In genomic region chr1:1899266-1899966, GRCh38 we compare ENCODE assay signal across 1 cellular context.
TF ChIP-seq lines count a peak whose summit lies in the region.

No MANE protein-coding gene starts in this region.

TF ChIP-seq in HepG2, 621 proteins besides CTCF, POLR2A, EP300 and RAD21 (continued from another document and continues in another):
- no peak for TF ChIP-seq ZNF280D (CRISPR knock-in tag; IDR thresholded peaks at IDR 0.05)
- TF ChIP-seq PBX2 (CRISPR knock-in tag; IDR thresholded peaks at IDR 0.05): no peak
- TF ChIP-seq JUN (CRISPR knock-in tag; IDR thresholded peaks at IDR 0.05): no peak
- TF ChIP-seq ZNF101 (CRISPR knock-in tag; IDR thresholded peaks at IDR 0.05; ENCODE audit: borderline replicate concordance, low read depth): no peak
- TF ChIP-seq HDAC2 (CRISPR knock-in tag; IDR thresholded peaks at IDR 0.05): peak; percentile 10; the same call in 1 of the 2 replicates
- 0 out of 2 replicates have a peak, but pooled peaks have one; percentile 38 for TF ChIP-seq TFE3 (CRISPR knock-in tag; IDR thresholded peaks at IDR 0.05)
- no peak for TF ChIP-seq ZNF740 (CRISPR knock-in tag; IDR thresholded peaks at IDR 0.05)
- no peak for TF ChIP-seq TP53 (CRISPR knock-in tag; conservative IDR thresholded peaks at IDR 0.05)
- no peak for TF ChIP-seq ZFYVE20 (CRISPR knock-in tag; IDR thresholded peaks at IDR 0.05; ENCODE audit: borderline replicate concordance, low read depth)
- TF ChIP-seq CREM (IDR thresholded peaks at IDR 0.05): no peak
- TF ChIP-seq CREM (CRISPR knock-in tag; IDR thresholded peaks at IDR 0.05): no peak
- no peak for TF ChIP-seq NCOR1 (IDR thresholded peaks at IDR 0.05; ENCODE audit: borderline replicate concordance, low read length)
- TF ChIP-seq ZNF790 (CRISPR knock-in tag; IDR thresholded peaks at IDR 0.05; ENCODE audit: borderline replicate concordance): no peak
- no peak for TF ChIP-seq ZNF775 (CRISPR knock-in tag; IDR thresholded peaks at IDR 0.05; ENCODE audit: borderline replicate concordance)
- TF ChIP-seq SCMH1 (CRISPR knock-in tag; IDR thresholded peaks at IDR 0.05; ENCODE audit: borderline replicate concordance): no peak
- TF ChIP-seq ZNF234 (CRISPR knock-in tag; conservative IDR thresholded peaks at IDR 0.05): no peak
- no peak for TF ChIP-seq POLR2AphosphoS2 (IDR thresholded peaks at IDR 0.05; ENCODE audit: low read depth, low read length)
- no peak for TF ChIP-seq ZSCAN31 (CRISPR knock-in tag; IDR thresholded peaks at IDR 0.05; ENCODE audit: low read depth)
- no peak for TF ChIP-seq ZNF772 (CRISPR knock-in tag; IDR thresholded peaks at IDR 0.05)
- no peak for TF ChIP-seq KDM3A (CRISPR knock-in tag; IDR thresholded peaks at IDR 0.05; ENCODE audit: low read depth)
- TF ChIP-seq HOXA9 (CRISPR knock-in tag; IDR thresholded peaks at IDR 0.05; ENCODE audit: borderline replicate concordance): no peak
- TF ChIP-seq SAFB2 (CRISPR knock-in tag; IDR thresholded peaks at IDR 0.05; ENCODE audit: borderline replicate concordance, low read depth): no peak
- TF ChIP-seq SAP130 (CRISPR knock-in tag; IDR thresholded peaks at IDR 0.05; ENCODE audit: low read depth): peak; percentile 56
- 0 out of 2 replicates have a peak, but pooled peaks have one; percentile 33 for TF ChIP-seq ZNF580 (CRISPR knock-in tag; IDR thresholded peaks at IDR 0.05; ENCODE audit: borderline replicate concordance, low read depth)
- TF ChIP-seq POLR2G (IDR thresholded peaks at IDR 0.05; ENCODE audit: low read depth, low read length): no peak
- TF ChIP-seq ATF7-NPFF (CRISPR knock-in tag; IDR thresholded peaks at IDR 0.05; ENCODE audit: low read depth): no peak
- no peak for TF ChIP-seq STAT5B (CRISPR knock-in tag; IDR thresholded peaks at IDR 0.05)
- no peak for TF ChIP-seq MAF1 (CRISPR knock-in tag; IDR thresholded peaks at IDR 0.05; ENCODE audit: borderline replicate concordance)
- TF ChIP-seq NFIC (IDR thresholded peaks at IDR 0.05; ENCODE audit: low read length): no peak
- TF ChIP-seq MXD4 (CRISPR knock-in tag; IDR thresholded peaks at IDR 0.05): no peak
- TF ChIP-seq SNAI1 (CRISPR knock-in tag; IDR thresholded peaks at IDR 0.05; ENCODE audit: borderline replicate concordance): no peak
- no peak for TF ChIP-seq MEF2D (CRISPR knock-in tag; IDR thresholded peaks at IDR 0.05)
- no peak for TF ChIP-seq THAP8 (CRISPR knock-in tag; IDR thresholded peaks at IDR 0.05; ENCODE audit: borderline replicate concordance)
- TF ChIP-seq FOXO1 (CRISPR knock-in tag; IDR thresholded peaks at IDR 0.05): no peak
- no peak for TF ChIP-seq E2F1 (CRISPR knock-in tag; IDR thresholded peaks at IDR 0.05)
- no peak for TF ChIP-seq CBX5 (CRISPR knock-in tag; IDR thresholded peaks at IDR 0.05; ENCODE audit: borderline replicate concordance)
- TF ChIP-seq ZNF30 (CRISPR knock-in tag; IDR thresholded peaks at IDR 0.05): no peak
- no peak for TF ChIP-seq ZNF546 (CRISPR knock-in tag; conservative IDR thresholded peaks at IDR 0.05)
- TF ChIP-seq PHF5A (CRISPR knock-in tag; IDR thresholded peaks at IDR 0.05; ENCODE audit: low read depth, unreplicated experiment): no peak
- TF ChIP-seq CBX2 (IDR thresholded peaks at IDR 0.05; ENCODE audit: low read depth, low read length): no peak
- TF ChIP-seq CBX2 (CRISPR knock-in tag; IDR thresholded peaks at IDR 0.05; ENCODE audit: low read depth): no peak
- no peak for TF ChIP-seq CHD2 (IDR thresholded peaks at IDR 0.05; ENCODE audit: low read depth, low read length)
- 0 out of 2 replicates have a peak, but pooled peaks have one; percentile 35 for TF ChIP-seq ZNF264 (CRISPR knock-in tag; IDR thresholded peaks at IDR 0.05)
- TF ChIP-seq ZNF235 (CRISPR knock-in tag; IDR thresholded peaks at IDR 0.05; ENCODE audit: borderline replicate concordance): no peak
- no peak for TF ChIP-seq SALL2 (CRISPR knock-in tag; IDR thresholded peaks at IDR 0.05)
- TF ChIP-seq ZNF556 (CRISPR knock-in tag; IDR thresholded peaks at IDR 0.05; ENCODE audit: borderline replicate concordance): 0 out of 2 replicates have a peak, but pooled peaks have one; percentile 61
- no peak for TF ChIP-seq ZNF770 (CRISPR knock-in tag; IDR thresholded peaks at IDR 0.05)
- TF ChIP-seq ZNF749 (CRISPR knock-in tag; IDR thresholded peaks at IDR 0.05; ENCODE audit: borderline replicate concordance): no peak
- no peak for TF ChIP-seq TOE1 (CRISPR knock-in tag; IDR thresholded peaks at IDR 0.05)
- peak; percentile 25; the same call in 1 of the 2 replicates for TF ChIP-seq YEATS2 (CRISPR knock-in tag; IDR thresholded peaks at IDR 0.05; ENCODE audit: borderline replicate concordance)
- peak; percentile 33 to 52; a peak in 1 of 4 replicates for TF ChIP-seq HMGXB4 (CRISPR knock-in tag; IDR thresholded peaks at IDR 0.05; ENCODE audit: borderline replicate concordance in 1 of 2, low read depth in 1 of 2)
- no peak for TF ChIP-seq POGZ (CRISPR knock-in tag; IDR thresholded peaks at IDR 0.05)
- TF ChIP-seq ESRRA (CRISPR knock-in tag; IDR thresholded peaks at IDR 0.05; ENCODE audit: low read depth): peak; percentile 92
- TF ChIP-seq ZNF484 (CRISPR knock-in tag; IDR thresholded peaks at IDR 0.05; ENCODE audit: borderline replicate concordance, low read depth): no peak
- 0 out of 2 replicates have a peak, but pooled peaks have one; percentile 25 for TF ChIP-seq MED1 (CRISPR knock-in tag; IDR thresholded peaks at IDR 0.05)
- no peak for TF ChIP-seq ZKSCAN5 (CRISPR knock-in tag; IDR thresholded peaks at IDR 0.05)
- no peak for TF ChIP-seq PHF8 (CRISPR knock-in tag; IDR thresholded peaks at IDR 0.05)
- no peak for TF ChIP-seq SATB2 (CRISPR knock-in tag; IDR thresholded peaks at IDR 0.05)
- no peak for TF ChIP-seq ATF2 (CRISPR knock-in tag; IDR thresholded peaks at IDR 0.05)
- no peak for TF ChIP-seq GPN1 (CRISPR knock-in tag; IDR thresholded peaks at IDR 0.05; ENCODE audit: borderline replicate concordance)
- no peak for TF ChIP-seq TBL1XR1 (IDR thresholded peaks at IDR 0.05; ENCODE audit: borderline replicate concordance, low read length, partially characterized antibody)
- peak; percentile 28; the same call in 1 of the 2 replicates for TF ChIP-seq SALL1 (CRISPR knock-in tag; IDR thresholded peaks at IDR 0.05)
